Comparison of ENCODE assay signal across 9 cellular contexts in the genomic region with DNA sequence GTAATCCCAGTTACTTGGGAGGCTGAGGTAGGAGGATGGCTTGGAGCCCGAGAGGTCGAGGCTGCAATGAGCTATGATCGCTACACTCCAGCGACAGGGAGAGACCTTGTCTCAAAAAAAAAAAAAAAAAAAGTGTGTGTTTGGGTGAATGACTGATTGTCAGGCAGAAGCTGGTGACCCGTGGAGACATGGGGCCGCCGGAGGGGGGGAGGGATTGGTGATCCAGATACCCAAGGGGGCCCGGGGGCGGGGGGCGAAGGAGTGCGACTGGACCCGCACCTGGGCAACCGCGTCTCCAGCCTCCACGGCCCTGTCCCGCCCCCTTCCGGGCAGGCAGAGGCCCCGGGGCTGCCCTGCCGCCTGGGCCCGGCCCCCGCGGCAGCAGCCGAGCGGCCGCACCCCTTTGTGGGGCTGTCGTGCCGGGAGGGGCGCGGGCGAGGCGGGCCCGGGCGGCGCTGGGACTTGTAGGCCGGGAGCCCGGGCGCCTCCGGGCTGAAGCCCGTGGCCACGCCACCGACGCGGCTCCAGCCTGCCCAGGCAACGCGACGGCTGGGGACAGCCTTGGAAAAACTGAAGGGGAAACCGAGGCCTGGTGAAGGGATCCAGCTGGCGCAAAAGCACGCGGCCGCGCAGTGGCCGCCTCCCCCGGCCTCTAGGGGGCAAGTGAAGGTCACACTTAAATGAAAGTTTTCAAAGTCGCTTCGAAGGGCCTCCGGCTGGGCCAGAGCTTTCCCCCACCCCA. TPM values are rescaled to one million over a fixed set of nuclear protein-coding genes. Genes with fewer than 3 reads are reported as not detected.
DNase-seq lines count a peak whose midpoint lies in the region; ATAC-seq, FAIRE-seq and TF ChIP-seq lines count a peak whose summit lies in the region.
"Had no signal": no experiment of that assay in that cellular context is flagged by ENCODE, and none has a peak within 500 bp of the region (broad histone marks: within the 10 kb centered on the region; RNA-seq: fewer than 3 reads in every experiment).

No MANE protein-coding gene starts in this region.

- peaks cover 35% of the 10 kb centered on the region for H3K36me3 ChIP-seq in Karpas-422 (ENCODE audit: insufficient read depth, low read length)
- H3K36me3 ChIP-seq in HepG2 (replicated peaks in 1 of 2; ENCODE audit: control insufficient read depth in 1 of 2, insufficient read depth in 2 of 2, low read length in 2 of 2): peaks cover 0 to 13% of the 10 kb centered on the region in 2 experiments; a peak in 2 of 5 replicates

- WGBS in HepG2 (ENCODE audit: low lambda C conversion rate): 65% methylated on average over 56 of the region's 57 CpGs

- TF ChIP-seq CTCF in dorsolateral prefrontal cortex (IDR thresholded peaks at IDR 0.05 in 54 of 56, conservative IDR thresholded peaks at IDR 0.05 in 2 of 56; ENCODE audit: low read depth in 1 of 56, partially characterized antibody in 56 of 56) (peak in 48 of 56 donors; percentile 16 to 66 (median 49)), HepG2 (CRISPR knock-in tag; IDR thresholded peaks at IDR 0.05) (peak; percentile 13)

- DNase-seq in NCI-H1436 (lab: John Stamatoyannopoulos, UW) (peak; percentile 56), NCI-H1436 treated with DMSO at 0.1 percent for 48 hours (lab: John Stamatoyannopoulos, UW) (no peak), Karpas-422 (peak; percentile 92), dorsolateral prefrontal cortex (peak in 8 of 10 donors; percentile 52 to 81 (median 62)), HepG2 (ENCODE audit: low spot score) (peak; percentile 56)
- peak; percentile 69 for DNase-seq in activated CD4-positive, CD25-positive, alpha-beta regulatory T cell treated with anti-CD3 and anti-CD28 coated beads, Interleukin-2, amount 50 U/mL, for 72 hours
- DNase-seq in stimulated activated CD4-positive, alpha-beta T cell treated with anti-CD3 and anti-CD28 coated beads, TNF-alpha, amount 100 ng/mL, for 1 hour (ENCODE audit: low read depth in 3 of 3, low spot score in 1 of 3): peak in 2 of 3 donors; percentile 15 to 54

- H3K9me3 ChIP-seq in Karpas-422 (ENCODE audit: low read length) (no peaks in the 10 kb centered on the region), HepG2 (ENCODE audit: low read length) (no peaks in the 10 kb centered on the region)

- H3K27me3 ChIP-seq in Karpas-422 (ENCODE audit: low read length) (no peaks in the 10 kb centered on the region), dorsolateral prefrontal cortex (no peaks in the 10 kb centered on the region), HepG2 (ENCODE audit: control insufficient read depth in 1 of 2, insufficient read depth in 2 of 2, low read length in 2 of 2) (no peaks in the 10 kb centered on the region)

- H3K79me2 ChIP-seq in Karpas-422 (ENCODE audit: low read length) (peaks cover 45% of the 10 kb centered on the region), HepG2 (ENCODE audit: insufficient read depth, low read length) (peaks cover 12% of the 10 kb centered on the region)

- peak; percentile 76 for ATAC-seq in HepG2
- ATAC-seq in HG03175 (IDR thresholded peaks at IDR 0.05; ENCODE audit: unreplicated experiment): no peak

- FAIRE-seq in HepG2 (lab: Jason Lieb, UNC): no peak
- FAIRE-seq: G401.6 had no signal

- H3K4me2 ChIP-seq in Karpas-422 (ENCODE audit: low read depth, low read length, poor library complexity, severe bottlenecking) (peak overlapping the region; percentile 100), HepG2 (ENCODE audit: low read depth, low read length) (peak overlapping the region; percentile 70)

- H3K4me3 ChIP-seq in Karpas-422 (ENCODE audit: low read length) (peak overlapping the region; percentile 91), dorsolateral prefrontal cortex (peak overlapping the region in 57 of 59 donors; percentile 4 to 60 (median 44)), HepG2 (replicated peaks in 1 of 3; ENCODE audit: insufficient read depth in 1 of 3, low read depth in 2 of 3, low read length in 3 of 3) (peak overlapping the region; percentile 32 to 57 (median 40); a peak in 5 of 6 replicates)

- intact Hi-C loops in dorsolateral prefrontal cortex (cut with DNase I) (loop anchor here (2.0 to 10.0 kb wide), 3 partner anchors 106 to 816 kb away; no protein-coding TSS in a partner anchor), HepG2 (cut with micrococcal nuclease; ENCODE audit: unreplicated experiment) (no loop called here)

- H3K4me1 ChIP-seq in Karpas-422 (ENCODE audit: low read length): peaks cover 53% of the 10 kb centered on the region
- H3K4me1 ChIP-seq in HepG2 (ENCODE audit: insufficient read depth, low read length): peaks cover 37% of the 10 kb centered on the region

- BruUV-seq in HepG2 (replicated peaks; lab: Mats Ljungman, UMichigan): no TSS peak

- CTCF ChIA-PET in HepG2 (lab: Yijun Ruan, JAX; ENCODE audit: low intra/inter-chr PET ratio, low total read pairs): interaction anchor here (1.6 kb wide), 1 partner anchor 106 kb away, joined by 3 read pairs; no protein-coding TSS in a partner anchor

- no peak; a peak in 1 of 4 replicates for TF ChIP-seq EP300 in HepG2 (IDR thresholded peaks at IDR 0.05; ENCODE audit: low read depth in 2 of 2, low read length in 2 of 2)
- TF ChIP-seq EP300 in HepG2 (CRISPR knock-in tag; IDR thresholded peaks at IDR 0.05; ENCODE audit: borderline replicate concordance): no peak

- H4K20me1 ChIP-seq in Karpas-422 (ENCODE audit: insufficient read depth, low read depth, low read length) (peaks cover 25% of the 10 kb centered on the region), HepG2 (ENCODE audit: insufficient read depth, low read length) (no peaks in the 10 kb centered on the region)

- in situ Hi-C loops in HepG2 (cut with HindIII; ENCODE audit: extremely low pct_ligation_motif_present, low pct_unique_long_range_greater_than_20kb): loop anchor here (10.0 to 25.0 kb wide), 2 partner anchors 196 to 823 kb away; no protein-coding TSS in a partner anchor

- H3K27ac ChIP-seq in Karpas-422 (ENCODE audit: low read length) (peak overlapping the region; percentile 100), dorsolateral prefrontal cortex (peak overlapping the region in 36 of 59 donors; percentile 0 to 79 (median 54)), HepG2 (ENCODE audit: extremely low read length, insufficient read depth, low read length) (peak overlapping the region; percentile 53)

- POLR2A ChIA-PET in HepG2 (lab: Yijun Ruan, JAX): interaction anchor here (0.7 to 1.8 kb wide), 5 partner anchors 10 to 50 kb away, joined by 3 to 6 read pairs (median 3); no protein-coding TSS in a partner anchor

- H3K9ac ChIP-seq in Karpas-422 (ENCODE audit: low read length): peak overlapping the region; percentile 100
- peak overlapping the region; percentile 67 for H3K9ac ChIP-seq in HepG2 (ENCODE audit: insufficient read depth, low read depth, low read length)

- H3K9me2 ChIP-seq in Karpas-422 (replicated peaks; ENCODE audit: insufficient read depth, low read length): no peaks in the 10 kb centered on the region

- TF ChIP-seq RAD21 in HepG2 (CRISPR knock-in tag; IDR thresholded peaks at IDR 0.05): no peak

- H2AFZ ChIP-seq in Karpas-422 (ENCODE audit: low read length) (no peak overlapping the region), HepG2 (ENCODE audit: low read length) (no peak overlapping the region)

- peak; percentile 48 to 57; a peak in 2 of 4 replicates for TF ChIP-seq POLR2A in HepG2 (IDR thresholded peaks at IDR 0.05; ENCODE audit: insufficient read depth in 1 of 2, low read depth in 2 of 2, low read length in 2 of 2)

RNA-seq across cellular contexts. Expression of gene RBM38, which starts 2.1 kb away (rescaled TPM):
- total RNA-seq in Karpas-422 (2014; rRNA removed; shearing (Covaris generic); ENCODE audit: low replicate concordance): 261 and 436 TPM in 2 replicates
- total RNA-seq in dorsolateral prefrontal cortex (10 to 100 TPM in 112 of 120 experiments, 1 to 10 TPM in 8; 8.5 to 26.9 (median 13.2) TPM), HepG2 (2016; rRNA removed; fragmentation: Illumina TruSeq; extraction: Trizol) (29.6 and 34.2 TPM in 2 replicates)
- total RNA-seq in HepG2 (2016; cell fraction: cytosol; rRNA removed; fragmentation: Illumina TruSeq; extraction: Trizol; ENCODE audit: low read depth): 29.5 and 32.8 TPM in 2 replicates
- 24.0 and 34.3 TPM in 2 replicates for total RNA-seq in HepG2 (2016; cell fraction: insoluble cytoplasmic fraction; rRNA removed; fragmentation: Illumina TruSeq; extraction: Trizol)
- total RNA-seq in HepG2 (2016; cell fraction: membrane; rRNA removed; fragmentation: Illumina TruSeq; extraction: Trizol): 69.5 and 80.5 TPM in 2 replicates
- total RNA-seq in HepG2 (2016; cell fraction: nucleus; rRNA removed; fragmentation: Illumina TruSeq; extraction: Trizol): 16.2 and 19.5 TPM in 2 replicates
- 24.2 and 30.0 TPM in 2 replicates for polyA plus RNA-seq in HepG2 (2011; rRNA removed)
- polyA plus RNA-seq in HepG2 (2011; cell fraction: cytosol; rRNA removed): 25.8 and 35.6 TPM in 2 replicates
- 24.4 and 25.9 TPM in 2 replicates for polyA plus RNA-seq in HepG2 (2011; cell fraction: nucleus; rRNA removed)
- polyA plus RNA-seq in HepG2 (2012): 13.9 and 24.8 TPM in 2 replicates
- 44.0 and 53.1 TPM in 2 replicates for polyA plus RNA-seq in HepG2 (2016; cell fraction: cytosol; fragmentation: Illumina TruSeq; extraction: Trizol; ENCODE audit: low read depth)
- 40.7 and 50.0 TPM in 2 replicates for polyA plus RNA-seq in HepG2 (2016; cell fraction: insoluble cytoplasmic fraction; fragmentation: Illumina TruSeq; extraction: Trizol; ENCODE audit: low read depth)
- 80.4 and 89.1 TPM in 2 replicates for polyA plus RNA-seq in HepG2 (2016; cell fraction: membrane; fragmentation: Illumina TruSeq; extraction: Trizol; ENCODE audit: low read depth)
- polyA plus RNA-seq in HepG2 (2016; cell fraction: nucleus; fragmentation: Illumina TruSeq; extraction: Trizol; ENCODE audit: insufficient read depth, low read depth): 34.0 and 39.8 TPM in 2 replicates
- 9.8 and 33.7 TPM in 2 replicates for polyA minus RNA-seq in HepG2 (2011; rRNA and poly(A)+ RNA removed; ENCODE audit: low replicate concordance)
- polyA minus RNA-seq in HepG2 (2011; cell fraction: cytosol; rRNA and poly(A)+ RNA removed): 16.2 and 17.4 TPM in 2 replicates
- polyA minus RNA-seq in HepG2 (2011; cell fraction: nucleus; rRNA and poly(A)+ RNA removed): 6.2 and 7.1 TPM in 2 replicates

RNA-seq across cellular contexts. Expression of gene RAE1, which starts 38.1 kb away (rescaled TPM):
- 19.0 and 59.6 TPM in 2 replicates for total RNA-seq in Karpas-422 (2014; rRNA removed; shearing (Covaris generic); ENCODE audit: low replicate concordance)
- total RNA-seq in dorsolateral prefrontal cortex (10 to 100 TPM; 16.2 to 42.7 (median 30.2) TPM), HepG2 (2016; rRNA removed; fragmentation: Illumina TruSeq; extraction: Trizol) (72.9 and 84.7 TPM in 2 replicates)
- 7.0 TPM in 2 replicates for total RNA-seq in HepG2 (2016; cell fraction: cytosol; rRNA removed; fragmentation: Illumina TruSeq; extraction: Trizol; ENCODE audit: low read depth)
- total RNA-seq in HepG2 (2016; cell fraction: insoluble cytoplasmic fraction; rRNA removed; fragmentation: Illumina TruSeq; extraction: Trizol): 69.1 and 75.0 TPM in 2 replicates
- total RNA-seq in HepG2 (2016; cell fraction: membrane; rRNA removed; fragmentation: Illumina TruSeq; extraction: Trizol): 12.7 and 13.6 TPM in 2 replicates
- 52.3 and 56.5 TPM in 2 replicates for total RNA-seq in HepG2 (2016; cell fraction: nucleus; rRNA removed; fragmentation: Illumina TruSeq; extraction: Trizol)
- polyA plus RNA-seq in HepG2 (2011; rRNA removed): 29.2 and 36.1 TPM in 2 replicates
- 38.8 and 67.0 TPM in 2 replicates for polyA plus RNA-seq in HepG2 (2011; cell fraction: cytosol; rRNA removed)
- 104 and 106 TPM in 2 replicates for polyA plus RNA-seq in HepG2 (2011; cell fraction: nucleus; rRNA removed)
- polyA plus RNA-seq in HepG2 (2012): 40.7 and 46.9 TPM in 2 replicates
- polyA plus RNA-seq in HepG2 (2016; cell fraction: cytosol; fragmentation: Illumina TruSeq; extraction: Trizol; ENCODE audit: low read depth): 5.7 and 6.3 TPM in 2 replicates
- 85.9 and 97.1 TPM in 2 replicates for polyA plus RNA-seq in HepG2 (2016; cell fraction: insoluble cytoplasmic fraction; fragmentation: Illumina TruSeq; extraction: Trizol; ENCODE audit: low read depth)
- 6.4 and 8.4 TPM in 2 replicates for polyA plus RNA-seq in HepG2 (2016; cell fraction: membrane; fragmentation: Illumina TruSeq; extraction: Trizol; ENCODE audit: low read depth)
- 70.0 and 74.0 TPM in 2 replicates for polyA plus RNA-seq in HepG2 (2016; cell fraction: nucleus; fragmentation: Illumina TruSeq; extraction: Trizol; ENCODE audit: insufficient read depth, low read depth)
- polyA minus RNA-seq in HepG2 (2011; rRNA and poly(A)+ RNA removed; ENCODE audit: low replicate concordance): 47.5 and 58.8 TPM in 2 replicates
- polyA minus RNA-seq in HepG2 (2011; cell fraction: cytosol; rRNA and poly(A)+ RNA removed): 20.8 and 32.8 TPM in 2 replicates
- polyA minus RNA-seq in HepG2 (2011; cell fraction: nucleus; rRNA and poly(A)+ RNA removed): 119 and 124 TPM in 2 replicates

RNA-seq across cellular contexts. Expression of gene SPO11, which starts 59.5 kb away (rescaled TPM):
- not detected in 2 replicates for total RNA-seq in Karpas-422 (2014; rRNA removed; shearing (Covaris generic); ENCODE audit: low replicate concordance)
- total RNA-seq in dorsolateral prefrontal cortex: not detected
- total RNA-seq in HepG2 (2016; rRNA removed; fragmentation: Illumina TruSeq; extraction: Trizol): not detected in 2 replicates
- total RNA-seq in HepG2 (2016; cell fraction: cytosol; rRNA removed; fragmentation: Illumina TruSeq; extraction: Trizol; ENCODE audit: low read depth): not detected in 2 replicates
- total RNA-seq in HepG2 (2016; cell fraction: insoluble cytoplasmic fraction; rRNA removed; fragmentation: Illumina TruSeq; extraction: Trizol): not detected in 2 replicates
- not detected in 2 replicates for total RNA-seq in HepG2 (2016; cell fraction: membrane; rRNA removed; fragmentation: Illumina TruSeq; extraction: Trizol)
- not detected in 2 replicates for total RNA-seq in HepG2 (2016; cell fraction: nucleus; rRNA removed; fragmentation: Illumina TruSeq; extraction: Trizol)
- polyA plus RNA-seq in HepG2 (2011; rRNA removed): not detected in 2 replicates
- polyA plus RNA-seq in HepG2 (2011; cell fraction: cytosol; rRNA removed): not detected in 2 replicates
- not detected in 2 replicates for polyA plus RNA-seq in HepG2 (2011; cell fraction: nucleus; rRNA removed)
- polyA plus RNA-seq in HepG2 (2012): not detected in 2 replicates
- polyA plus RNA-seq in HepG2 (2016; cell fraction: cytosol; fragmentation: Illumina TruSeq; extraction: Trizol; ENCODE audit: low read depth): not detected in 2 replicates
- polyA plus RNA-seq in HepG2 (2016; cell fraction: insoluble cytoplasmic fraction; fragmentation: Illumina TruSeq; extraction: Trizol; ENCODE audit: low read depth): not detected in 2 replicates
- not detected in 2 replicates for polyA plus RNA-seq in HepG2 (2016; cell fraction: membrane; fragmentation: Illumina TruSeq; extraction: Trizol; ENCODE audit: low read depth)
- polyA plus RNA-seq in HepG2 (2016; cell fraction: nucleus; fragmentation: Illumina TruSeq; extraction: Trizol; ENCODE audit: insufficient read depth, low read depth): not detected in 2 replicates
- polyA minus RNA-seq in HepG2 (2011; rRNA and poly(A)+ RNA removed; ENCODE audit: low replicate concordance): not detected in 2 replicates
- not detected in 2 replicates for polyA minus RNA-seq in HepG2 (2011; cell fraction: cytosol; rRNA and poly(A)+ RNA removed)
- not detected in 2 replicates for polyA minus RNA-seq in HepG2 (2011; cell fraction: nucleus; rRNA and poly(A)+ RNA removed)

Comparison
In these comparisons a context has a peak if more than half of its experiments do, and no peak if none do; other contexts are left out.
1. H3K4me3 ChIP-seq: peak in every context shown above with its lines; median percentile 91 in Karpas-422; 44 in dorsolateral prefrontal cortex; 40 in HepG2.